ENCODE assay signal across 8 cellular contexts in the genomic region with DNA sequence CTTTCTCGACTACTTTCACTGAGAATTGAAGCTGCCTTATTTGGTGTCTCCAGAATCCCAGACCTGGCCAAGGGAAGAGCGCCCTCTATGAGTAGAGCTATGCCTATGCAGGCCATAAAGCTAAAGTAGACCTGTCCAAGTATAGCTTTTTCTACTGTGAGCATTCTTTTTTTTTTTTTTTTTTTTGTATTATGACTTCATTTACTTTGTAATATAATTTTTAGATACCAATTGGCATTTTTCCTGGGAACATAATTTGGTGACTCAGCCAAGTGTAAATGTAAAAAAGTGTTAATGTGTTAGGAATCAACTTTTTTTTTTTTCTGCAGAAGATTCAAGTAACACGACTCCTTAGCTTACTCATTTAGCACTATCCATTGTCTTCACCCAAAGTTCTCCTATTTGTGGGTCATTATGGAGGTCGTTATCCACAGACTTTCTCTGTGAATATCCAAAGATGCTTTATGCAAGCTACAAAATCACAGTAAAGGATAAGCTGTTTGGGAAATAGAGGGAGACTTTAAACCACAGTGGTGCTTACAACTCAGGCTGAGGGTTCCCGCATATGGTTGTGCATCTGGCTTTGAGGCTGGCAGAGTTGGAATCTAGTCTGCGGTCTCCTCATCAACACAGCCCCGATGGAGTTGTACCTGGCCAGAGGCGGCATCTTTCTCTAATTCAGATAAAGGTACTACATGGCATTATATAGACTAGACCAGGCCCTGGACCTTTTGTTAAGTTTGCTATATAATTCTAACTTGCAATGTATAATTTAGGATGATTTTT.
A peak's percentile ranks its signal among the peaks of the same experiment; 100 is the strongest.
DNase-seq lines count a peak whose midpoint lies in the region; ATAC-seq and FAIRE-seq lines count a peak whose summit lies in the region.

No MANE protein-coding gene starts in this region.

- no peaks in the 10 kb centered on the region for H3K4me1 ChIP-seq in adipocyte (ENCODE audit: control insufficient read depth, insufficient read depth, low read length)

- FAIRE-seq in HTR-8/SVneo (lab: Jason Lieb, UNC), result no peak

- ATAC-seq in GM18868 (IDR thresholded peaks at IDR 0.05; ENCODE audit: unreplicated experiment) (peak; percentile 93), HG02938 (IDR thresholded peaks at IDR 0.05; ENCODE audit: unreplicated experiment) (no peak)

- no peaks in the 10 kb centered on the region for H3K27me3 ChIP-seq in adipocyte (replicated peaks; ENCODE audit: control insufficient read depth, insufficient read depth, low read length)

- no peak overlapping the region for H3K9ac ChIP-seq in adipocyte (ENCODE audit: low read length)

- DNase-seq in AML-193 (lab: John Stamatoyannopoulos, UW) (peak; percentile 8 to 14), HuH-7 (ENCODE audit: low spot score) (peak; percentile 6), adipocyte (ENCODE audit: low read depth) (peak; percentile 70), lung microvascular endothelial cell (ENCODE audit: low read depth in 2 of 2) (peak; percentile 8 to 36), HTR-8/SVneo (ENCODE audit: insufficient read length, low spot score) (no peak), NCI-H345 (lab: John Stamatoyannopoulos, UW) (no peak)

- H3K4me3 ChIP-seq in adipocyte (ENCODE audit: low read length), result no peak overlapping the region

- H3K36me3 ChIP-seq in adipocyte (ENCODE audit: control insufficient read depth, insufficient read depth, low read length, severe bottlenecking), result no peaks in the 10 kb centered on the region

- no peaks in the 10 kb centered on the region for H3K9me3 ChIP-seq in adipocyte (ENCODE audit: control insufficient read depth, low read length)

Comparison
In these comparisons a context has a peak if more than half of its experiments do, and no peak if none do; other contexts are left out.
1. DNase-seq: peak in AML-193 (2 of 2), HuH-7 (single experiment), adipocyte (single experiment) and lung microvascular endothelial cell (2 of 2); none in HTR-8/SVneo (single experiment) and NCI-H345 (single experiment).